Comparison of ENCODE assay signal across 2 cellular contexts in the genomic region with DNA sequence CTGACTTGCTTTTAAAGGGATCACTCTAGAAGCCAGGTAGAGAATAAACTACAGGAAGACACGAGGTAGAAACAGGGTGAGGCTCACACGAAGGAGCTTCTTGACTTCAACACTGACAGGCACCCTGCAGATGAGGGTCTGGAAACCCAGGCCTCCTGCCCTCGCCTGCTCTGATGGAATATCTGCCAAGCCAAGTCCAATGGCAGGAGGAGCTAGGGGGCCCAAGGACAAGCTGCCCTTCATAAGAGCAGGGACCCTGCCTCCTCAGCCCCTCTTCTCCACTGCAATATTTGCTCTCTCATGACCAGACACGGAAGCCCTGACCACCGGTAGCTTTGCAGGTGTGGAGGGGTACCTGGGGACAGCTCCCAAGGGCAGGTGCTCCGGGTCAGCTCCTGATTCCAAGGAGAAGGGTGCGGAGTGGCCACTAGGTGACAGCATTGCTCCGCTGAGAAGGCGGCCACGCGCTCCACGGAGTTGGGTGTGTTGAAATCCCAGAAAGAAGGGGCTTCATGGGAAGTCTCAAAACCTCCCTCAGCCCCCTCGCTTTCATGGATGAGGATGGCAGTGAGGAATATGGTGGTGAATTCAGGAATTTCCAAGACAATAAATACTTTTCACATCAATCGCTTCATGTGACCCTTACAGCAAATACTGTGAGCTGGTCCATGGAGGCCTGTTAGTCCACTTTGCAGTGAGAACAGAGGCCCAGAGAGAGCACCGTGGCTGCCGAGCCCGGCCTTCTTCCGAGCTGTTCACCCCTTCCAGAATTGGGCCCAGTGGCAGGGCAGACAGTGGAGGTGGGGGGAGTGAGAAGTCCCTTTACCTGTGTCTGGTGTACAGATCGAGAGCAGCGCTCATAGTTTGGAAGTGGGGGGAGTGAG.
A peak's percentile ranks its signal among the peaks of the same experiment; 100 is the strongest.
TF ChIP-seq lines count a peak whose summit lies in the region.

No MANE protein-coding gene starts in this region.

TF ChIP-seq in HEK293T, 16 proteins besides CTCF, POLR2A, EP300 and RAD21:
- TF ChIP-seq FOXM1 (IDR thresholded peaks at IDR 0.05; ENCODE audit: borderline replicate concordance) (no peak; the same call in 1 of the 2 replicates), L3MBTL2 (conservative IDR thresholded peaks at IDR 0.05) (no peak), NFRKB (IDR thresholded peaks at IDR 0.05) (no peak), LEF1 (IDR thresholded peaks at IDR 0.05; ENCODE audit: borderline replicate concordance) (no peak), SUZ12 (IDR thresholded peaks at IDR 0.05) (no peak), ZNF384 (IDR thresholded peaks at IDR 0.05) (no peak), CTBP1 (IDR thresholded peaks at IDR 0.05; ENCODE audit: borderline replicate concordance) (no peak), ARNT (IDR thresholded peaks at IDR 0.05) (no peak), FOXK2 (IDR thresholded peaks at IDR 0.05) (no peak), ELF4 (IDR thresholded peaks at IDR 0.05) (no peak), TARDBP (IDR thresholded peaks at IDR 0.05) (no peak), SP1 (IDR thresholded peaks at IDR 0.05) (no peak), HDGF (IDR thresholded peaks at IDR 0.05; ENCODE audit: borderline replicate concordance) (no peak), BHLHE40 (IDR thresholded peaks at IDR 0.05; ENCODE audit: borderline replicate concordance) (no peak), FOXA1 (IDR thresholded peaks at IDR 0.05) (no peak)
- TF ChIP-seq, protein P1, sequence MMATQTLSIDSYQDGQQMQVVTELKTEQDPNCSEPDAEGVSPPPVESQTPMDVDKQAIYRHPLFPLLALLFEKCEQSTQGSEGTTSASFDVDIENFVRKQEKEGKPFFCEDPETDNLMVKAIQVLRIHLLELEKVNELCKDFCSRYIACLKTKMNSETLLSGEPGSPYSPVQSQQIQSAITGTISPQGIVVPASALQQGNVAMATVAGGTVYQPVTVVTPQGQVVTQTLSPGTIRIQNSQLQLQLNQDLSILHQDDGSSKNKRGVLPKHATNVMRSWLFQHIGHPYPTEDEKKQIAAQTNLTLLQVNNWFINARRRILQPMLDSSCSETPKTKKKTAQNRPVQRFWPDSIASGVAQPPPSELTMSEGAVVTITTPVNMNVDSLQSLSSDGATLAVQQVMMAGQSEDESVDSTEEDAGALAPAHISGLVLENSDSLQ (IDR thresholded peaks at IDR 0.05): no peak
TF ChIP-seq in HEK293T: peak in this region for 0.

TF ChIP-seq in SK-N-SH, 30 proteins besides CTCF, POLR2A, EP300 and RAD21:
- TF ChIP-seq RFX5 (IDR thresholded peaks at IDR 0.05; ENCODE audit: low read length): no peak
- TF ChIP-seq, protein P2, sequence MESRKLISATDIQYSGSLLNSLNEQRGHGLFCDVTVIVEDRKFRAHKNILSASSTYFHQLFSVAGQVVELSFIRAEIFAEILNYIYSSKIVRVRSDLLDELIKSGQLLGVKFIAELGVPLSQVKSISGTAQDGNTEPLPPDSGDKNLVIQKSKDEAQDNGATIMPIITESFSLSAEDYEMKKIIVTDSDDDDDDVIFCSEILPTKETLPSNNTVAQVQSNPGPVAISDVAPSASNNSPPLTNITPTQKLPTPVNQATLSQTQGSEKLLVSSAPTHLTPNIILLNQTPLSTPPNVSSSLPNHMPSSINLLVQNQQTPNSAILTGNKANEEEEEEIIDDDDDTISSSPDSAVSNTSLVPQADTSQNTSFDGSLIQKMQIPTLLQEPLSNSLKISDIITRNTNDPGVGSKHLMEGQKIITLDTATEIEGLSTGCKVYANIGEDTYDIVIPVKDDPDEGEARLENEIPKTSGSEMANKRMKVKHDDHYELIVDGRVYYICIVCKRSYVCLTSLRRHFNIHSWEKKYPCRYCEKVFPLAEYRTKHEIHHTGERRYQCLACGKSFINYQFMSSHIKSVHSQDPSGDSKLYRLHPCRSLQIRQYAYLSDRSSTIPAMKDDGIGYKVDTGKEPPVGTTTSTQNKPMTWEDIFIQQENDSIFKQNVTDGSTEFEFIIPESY (IDR thresholded peaks at IDR 0.05; ENCODE audit: borderline replicate concordance, low read depth): no peak
- TF ChIP-seq SMC3 (IDR thresholded peaks at IDR 0.05; ENCODE audit: low read depth, low read length): peak; percentile 88
- TF ChIP-seq GATA2 (CRISPR knock-in tag; IDR thresholded peaks at IDR 0.05): no peak
- no peak for TF ChIP-seq EZH2phosphoT487 (IDR thresholded peaks at IDR 0.05; ENCODE audit: borderline replicate concordance, low read depth)
TF ChIP-seq in SK-N-SH: peak in this region for 1.
